In genomic region chr4:72326692-72327632, GRCh38 we compare ENCODE assay signal across 9 cellular contexts.
DNase-seq lines count a peak whose midpoint lies in the region; ATAC-seq, FAIRE-seq and TF ChIP-seq lines count a peak whose summit lies in the region.
"Had no signal": no experiment of that assay in that cellular context is flagged by ENCODE, and none has a peak within 500 bp of the region (broad histone marks: within the 10 kb centered on the region; RNA-seq: fewer than 3 reads in every experiment).

No MANE protein-coding gene starts in this region.

- FAIRE-seq in G401.6 (lab: Jason Lieb, UNC): peak; percentile 98

- ATAC-seq in HG02678 (IDR thresholded peaks at IDR 0.05; ENCODE audit: unreplicated experiment) (no peak), GM19328 (IDR thresholded peaks at IDR 0.05; ENCODE audit: unreplicated experiment) (no peak)
- ATAC-seq: naive thymus-derived CD8-positive, alpha-beta T cell had no signal

- TF ChIP-seq CTCF in LNCAP (IDR thresholded peaks at IDR 0.05) (peak; percentile 77), VCaP (conservative IDR thresholded peaks at IDR 0.05) (peak; percentile 98)

- DNase-seq in inferior parietal cortex (ENCODE audit: extremely low spot score): peak; percentile 44
- DNase-seq in stimulated activated CD4-positive, alpha-beta T cell treated with anti-CD3 and anti-CD28 coated beads, Interleukin-2, amount 100 ng/mL, for 48 hours: no peak
- no peak for DNase-seq in T-helper 9 cell

- no peak overlapping the region for H3K27ac ChIP-seq in VCaP
